ENCODE assay signal across 13 cellular contexts in the genomic region with DNA sequence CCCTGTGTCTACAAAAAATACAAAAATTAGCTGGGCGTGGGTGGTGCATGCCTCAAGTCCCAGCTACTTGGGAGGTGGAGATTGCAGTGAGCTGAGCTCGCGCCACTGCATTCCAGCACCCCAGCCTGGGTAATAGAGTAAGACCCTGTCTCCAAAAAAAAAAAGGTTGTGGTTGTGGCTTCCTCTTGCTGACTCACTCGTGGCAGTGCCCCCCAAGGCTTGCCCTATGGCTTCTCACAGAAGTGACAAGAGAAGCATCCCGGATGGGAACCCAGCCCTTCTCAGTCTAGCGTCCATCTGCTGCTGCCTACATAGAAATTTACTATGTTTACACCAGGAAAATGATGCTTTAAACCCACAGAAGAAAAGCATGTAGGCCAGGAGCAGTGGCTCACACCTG.
DNase-seq lines count a peak whose midpoint lies in the region; ATAC-seq and TF ChIP-seq lines count a peak whose summit lies in the region.
"Had no signal": no experiment of that assay in that cellular context is flagged by ENCODE, and none has a peak within 500 bp of the region (broad histone marks: within the 10 kb centered on the region; RNA-seq: fewer than 3 reads in every experiment).

No MANE protein-coding gene starts in this region.

- H3K36me3 ChIP-seq in right atrium auricular region (peaks cover 25% of the 10 kb centered on the region), SJSA1 (peaks cover 16% of the 10 kb centered on the region)

- no peak for TF ChIP-seq CTCF in right atrium auricular region (IDR thresholded peaks at IDR 0.05)

- DNase-seq in right atrium auricular region (ENCODE audit: low spot score) (peak; percentile 38), right cardiac atrium (no peak), SJSA1 (ENCODE audit: low read depth in 1 of 2, low spot score in 2 of 2) (peak; percentile 94 to 96), glomerular visceral epithelial cell (ENCODE audit: extremely low spot score) (peak; percentile 92), 8988T (no peak), NCI-H2081 treated with DMSO at 0.1 percent for 48 hours (lab: John Stamatoyannopoulos, UW) (no peak)
- DNase-seq: activated T-cell treated with anti-CD3 and anti-CD28 coated beads, Interleukin-2, amount 50 U/mL, for 72 hours; cerebellar nuclear complex; glutamatergic neuron; NCI-H1436 treated with DMSO at 0.1 percent for 48 hours had no signal

- intact Hi-C loops in right cardiac atrium (cut with DNase I): no loop called here

- WGBS in right cardiac atrium: 65% methylated on average over 6 of the region's 6 CpGs

- H3K27me3 ChIP-seq in right atrium auricular region: no peaks in the 10 kb centered on the region
- H3K27me3 ChIP-seq in right cardiac atrium (ENCODE audit: control insufficient read depth, insufficient read depth): no peaks in the 10 kb centered on the region
- no peaks in the 10 kb centered on the region for H3K27me3 ChIP-seq in SJSA1 (replicated peaks)

- H3K27ac ChIP-seq in right atrium auricular region (no peak overlapping the region), right cardiac atrium (ENCODE audit: low read length) (no peak overlapping the region), SJSA1 (peak overlapping the region; percentile 86)
- H3K27ac ChIP-seq: skin epidermis had no signal

- no peak for ATAC-seq in right cardiac atrium
- no peak for ATAC-seq in GM19328 (IDR thresholded peaks at IDR 0.05; ENCODE audit: unreplicated experiment)
- ATAC-seq in HG02852 (IDR thresholded peaks at IDR 0.05; ENCODE audit: unreplicated experiment): no peak
- ATAC-seq: activated T-cell treated with anti-CD3 and anti-CD28 coated beads, Interleukin-2, amount 50 U/mL, for 72 hours had no signal

- H3K4me1 ChIP-seq in right atrium auricular region (peaks cover 0 to 15% of the 10 kb centered on the region in 2 donors), right cardiac atrium (ENCODE audit: control insufficient read depth, insufficient read depth, low read length) (peaks cover 5% of the 10 kb centered on the region), SJSA1 (replicated peaks) (peaks cover 34% of the 10 kb centered on the region)

- H3K9me3 ChIP-seq in right atrium auricular region (no peaks in the 10 kb centered on the region), right cardiac atrium (ENCODE audit: control insufficient read depth, low read length) (no peaks in the 10 kb centered on the region), SJSA1 (replicated peaks) (no peaks in the 10 kb centered on the region)

- H3K4me3 ChIP-seq in right atrium auricular region (no peak overlapping the region), right cardiac atrium (ENCODE audit: low read length) (no peak overlapping the region), SJSA1 (no peak overlapping the region)
- H3K4me3 ChIP-seq: skin epidermis had no signal

Comparison
In these comparisons a context has a peak if more than half of its experiments do, and no peak if none do; other contexts are left out.
1. DNase-seq: peak in right atrium auricular region (single experiment), SJSA1 (2 of 2) and glomerular visceral epithelial cell (single experiment); none in right cardiac atrium (0 of 3), 8988T (single experiment) and NCI-H2081 treated with DMSO at 0.1 percent for 48 hours (single experiment).